Comparison of ENCODE assay signal across 36 cellular contexts in genomic region chr4:41921476-41921875, GRCh38.
"Had no signal": no experiment of that assay in that cellular context is flagged by ENCODE, and none has a peak within 500 bp of the region (broad histone marks: within the 10 kb centered on the region; RNA-seq: fewer than 3 reads in every experiment).

No MANE protein-coding gene starts in this region.

- H3K4me1 Mint-ChIP-seq: activated CD4-positive, alpha-beta memory T cell treated with anti-CD3 and anti-CD28 coated beads, Interleukin-2, amount 10 ng/mL, durations not matched to agents 7 days and 5 days; activated CD4-positive, alpha-beta T cell treated with anti-CD3 and anti-CD28 coated beads for 36 hours; activated CD4-positive, alpha-beta T cell treated with anti-CD3 and anti-CD28 coated beads, Interleukin-2, amount 10 ng/mL, durations not matched to agents 7 days and 5 days; activated CD8-positive, alpha-beta memory T cell treated with anti-CD3 and anti-CD28 coated beads, Interleukin-2, amount 10 ng/mL, durations not matched to agents 7 days and 5 days; activated naive CD8-positive, alpha-beta T cell treated with anti-CD3 and anti-CD28 coated beads for 36 hours; T-cell; T-helper 17 cell had no signal

- H3K9me3 ChIP-seq: adrenal gland had no signal

- DNase-seq: activated CD4-positive, alpha-beta memory T cell treated with anti-CD3 and anti-CD28 coated beads, Interleukin-2, amount 10 ng/mL, durations not matched to agents 7 days and 5 days; activated CD4-positive, alpha-beta T cell treated with anti-CD3 and anti-CD28 coated beads for 1 hour; activated CD4-positive, alpha-beta T cell treated with anti-CD3 and anti-CD28 coated beads for 36 hours; activated CD4-positive, alpha-beta T cell treated with anti-CD3 and anti-CD28 coated beads for 48 hours; activated CD4-positive, alpha-beta T cell treated with anti-CD3 and anti-CD28 coated beads, Interleukin-2, amount 10 ng/mL, durations not matched to agents 7 days and 5 days; activated CD4-positive, alpha-beta T cell treated with anti-CD3 and anti-CD28 coated beads, Interleukin-2, amount 50 U/mL, for 48 hours; activated CD4-positive, CD25-positive, alpha-beta regulatory T cell; activated CD8-positive, alpha-beta memory T cell treated with anti-CD3 and anti-CD28 coated beads for 24 hours; activated CD8-positive, alpha-beta memory T cell treated with anti-CD3 and anti-CD28 coated beads, Interleukin-2, amount 10 ng/mL, durations not matched to agents 7 days and 5 days; activated CD8-positive, alpha-beta memory T cell treated with anti-CD3 and anti-CD28 coated beads, Interleukin-2, amount 50 U/mL, for 48 hours; activated CD8-positive, alpha-beta T cell treated with anti-CD3 and anti-CD28 coated beads, Interleukin-2, amount 10 ng/mL, durations not matched to agents 7 days and 5 days; activated effector memory CD4-positive, alpha-beta T cell treated with Interleukin-2 at 50 U/mL for 16 hours; activated gamma-delta T cell; activated naive CD4-positive, alpha-beta T cell; activated naive CD4-positive, alpha-beta T cell treated with anti-CD3 and anti-CD28 coated beads for 36 hours; activated naive CD4-positive, alpha-beta T cell treated with anti-CD3 and anti-CD28 coated beads, Interleukin-2, amount 50 U/mL, for 16 hours; activated naive CD8-positive, alpha-beta T cell treated with anti-CD3 and anti-CD28 coated beads for 36 hours; activated T-cell treated with anti-CD3 and anti-CD28 coated beads, Interleukin-2, amount 50 U/mL, for 24 hours; activated T-cell treated with anti-CD3 and anti-CD28 coated beads, Interleukin-2, amount 50 U/mL, for 48 hours; adrenal gland; amniotic stem cell; aorta; body of pancreas; brain microvascular endothelial cell; central memory CD4-positive, alpha-beta T cell; T-cell; T-helper 17 cell; T-helper 9 cell had no signal

- H3K36me3 Mint-ChIP-seq: activated CD8-positive, alpha-beta memory T cell treated with anti-CD3 and anti-CD28 coated beads, Interleukin-2, amount 10 ng/mL, durations not matched to agents 7 days and 5 days; activated naive CD8-positive, alpha-beta T cell treated with anti-CD3 and anti-CD28 coated beads for 36 hours; T-cell had no signal

- H3K4me1 ChIP-seq: adrenal gland, body of pancreas, breast epithelium had no signal

- H3K27me3 Mint-ChIP-seq: activated naive CD8-positive, alpha-beta T cell treated with anti-CD3 and anti-CD28 coated beads for 36 hours had no signal

- H3K36me3 ChIP-seq: adrenal gland, brain microvascular endothelial cell, breast epithelium had no signal

- ATAC-seq: activated CD4-positive, alpha-beta T cell treated with anti-CD3 and anti-CD28 coated beads for 36 hours; activated CD4-positive, CD25-positive, alpha-beta regulatory T cell treated with anti-CD3 and anti-CD28 coated beads, Interleukin-2, amount 50 U/mL, for 24 hours; activated CD8-positive, alpha-beta memory T cell treated with anti-CD3 and anti-CD28 coated beads, Interleukin-2, amount 10 ng/mL, durations not matched to agents 7 days and 5 days; activated CD8-positive, alpha-beta T cell treated with anti-CD3 and anti-CD28 coated beads, Interleukin-2, amount 10 ng/mL, durations not matched to agents 7 days and 5 days; activated naive CD4-positive, alpha-beta T cell treated with anti-CD3 and anti-CD28 coated beads, Interleukin-2, amount 50 U/mL, for 72 hours; body of pancreas; T-cell; T-helper 17 cell had no signal

- H3K9me3 Mint-ChIP-seq: activated naive CD8-positive, alpha-beta T cell treated with anti-CD3 and anti-CD28 coated beads for 36 hours had no signal

- H3K27ac Mint-ChIP-seq: activated CD4-positive, alpha-beta memory T cell treated with anti-CD3 and anti-CD28 coated beads, Interleukin-2, amount 10 ng/mL, durations not matched to agents 7 days and 5 days; activated CD4-positive, alpha-beta T cell treated with anti-CD3 and anti-CD28 coated beads for 36 hours; activated CD4-positive, alpha-beta T cell treated with anti-CD3 and anti-CD28 coated beads, Interleukin-2, amount 10 ng/mL, durations not matched to agents 7 days and 5 days; activated CD8-positive, alpha-beta memory T cell treated with anti-CD3 and anti-CD28 coated beads, Interleukin-2, amount 10 ng/mL, durations not matched to agents 7 days and 5 days; activated CD8-positive, alpha-beta T cell treated with anti-CD3 and anti-CD28 coated beads, Interleukin-2, amount 10 ng/mL, durations not matched to agents 7 days and 5 days; activated naive CD4-positive, alpha-beta T cell treated with anti-CD3 and anti-CD28 coated beads for 36 hours; activated naive CD4-positive, alpha-beta T cell treated with anti-CD3 and anti-CD28 coated beads, Interleukin-2, amount 50 U/mL, for 72 hours; activated naive CD8-positive, alpha-beta T cell treated with anti-CD3 and anti-CD28 coated beads for 36 hours; activated T-cell treated with anti-CD3 and anti-CD28 coated beads, Interleukin-2, amount 50 U/mL, for 24 hours; activated T-helper 2 cell treated with anti-CD3 and anti-CD28 coated beads, Interferon-gamma antibody, Interleukin-2, Interleukin-4, amounts not matched to agents 10 μg/mL and 5 μg/mL and 100 μg/mL, durations not matched to agents 14 hours and 24 hours and 36 hours; T-cell; T-helper 17 cell; T-helper 2 cell treated with Interferon-gamma antibody and Interleukin-4, amounts not matched to agents 5 μg/mL and 100 μg/mL, for 36 hours had no signal

- H3K4me3 ChIP-seq: adrenal gland, body of pancreas, breast epithelium had no signal

- FAIRE-seq: astrocyte, TTC549 had no signal

- H3K4me3 Mint-ChIP-seq: activated CD4-positive, alpha-beta memory T cell treated with anti-CD3 and anti-CD28 coated beads, Interleukin-2, amount 10 ng/mL, durations not matched to agents 7 days and 5 days; activated CD4-positive, alpha-beta T cell treated with anti-CD3 and anti-CD28 coated beads for 36 hours; activated CD4-positive, alpha-beta T cell treated with anti-CD3 and anti-CD28 coated beads, Interleukin-2, amount 10 ng/mL, durations not matched to agents 7 days and 5 days; activated CD8-positive, alpha-beta memory T cell treated with anti-CD3 and anti-CD28 coated beads, Interleukin-2, amount 10 ng/mL, durations not matched to agents 7 days and 5 days; activated CD8-positive, alpha-beta T cell treated with anti-CD3 and anti-CD28 coated beads, Interleukin-2, amount 10 ng/mL, durations not matched to agents 7 days and 5 days; activated naive CD4-positive, alpha-beta T cell treated with anti-CD3 and anti-CD28 coated beads for 36 hours; activated naive CD8-positive, alpha-beta T cell treated with anti-CD3 and anti-CD28 coated beads for 36 hours; activated T-cell treated with anti-CD3 and anti-CD28 coated beads, Interleukin-2, amount 50 U/mL, for 24 hours; T-cell; T-helper 17 cell; T-helper 2 cell treated with Interferon-gamma antibody and Interleukin-4, amounts not matched to agents 5 μg/mL and 100 μg/mL, for 36 hours had no signal

- H3K27ac ChIP-seq: adrenal gland, body of pancreas, brain microvascular endothelial cell, breast epithelium, VCaP had no signal

- H3K27me3 ChIP-seq: adrenal gland, body of pancreas, brain microvascular endothelial cell had no signal
